8 cellular contexts compared by ENCODE assay signal in the genomic region with DNA sequence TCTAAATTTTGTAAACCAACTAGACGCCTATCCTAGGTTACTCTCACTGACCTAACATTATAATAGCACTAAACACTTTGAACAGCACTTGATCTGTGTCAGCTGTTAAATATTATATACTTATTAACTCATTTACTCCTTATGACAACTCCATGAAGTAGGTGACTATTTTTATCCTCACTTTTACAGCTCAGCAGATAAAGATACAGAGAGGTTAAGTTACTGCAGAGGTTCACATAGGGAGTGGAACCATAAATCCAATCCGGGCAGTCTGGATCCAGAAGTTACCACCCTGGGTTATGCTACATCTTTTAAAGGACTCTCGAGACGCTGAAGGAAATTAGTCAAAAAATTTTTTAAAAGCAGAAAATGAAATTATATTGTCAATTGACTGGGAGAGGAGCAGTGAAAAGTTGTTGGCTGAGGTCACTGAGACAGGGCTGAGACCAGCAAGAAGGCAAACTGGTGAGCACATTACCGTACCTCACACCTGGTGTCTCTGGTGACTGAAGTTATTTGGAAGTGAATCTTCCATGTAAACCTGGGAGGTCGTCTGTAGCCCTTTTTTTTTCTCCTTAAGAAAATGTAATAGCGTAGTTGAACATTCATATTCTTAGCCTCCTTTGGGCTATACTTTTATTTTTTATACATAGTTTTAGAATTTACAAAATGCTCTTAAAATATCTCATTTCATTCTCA. TPM values are rescaled to one million over a fixed set of nuclear protein-coding genes. Genes with fewer than 3 reads are reported as not detected.
DNase-seq lines count a peak whose midpoint lies in the region; ATAC-seq, FAIRE-seq and TF ChIP-seq lines count a peak whose summit lies in the region.

No MANE protein-coding gene starts in this region.

- POLR2A ChIA-PET in A549 (lab: Yijun Ruan, JAX) = interaction anchor here (1.9 kb wide), 1 partner anchor 9 kb away, joined by 23 read pairs; no protein-coding TSS in a partner anchor

- no peak for FAIRE-seq in A549 (lab: Jason Lieb, UNC)

- peak overlapping the region; percentile 83 for H3K9ac ChIP-seq in HUES6 (ENCODE audit: low read length)

- no peak for TF ChIP-seq RAD21 in A549 (conservative IDR thresholded peaks at IDR 0.05 in 1 of 2, IDR thresholded peaks at IDR 0.05 in 1 of 2)

- H3K4me1 ChIP-seq in A549 (peaks cover 10% of the 10 kb centered on the region; the same call in 2 of the 3 replicates), HUES6 (ENCODE audit: control insufficient read depth, insufficient read depth, low read length) (peaks cover 42% of the 10 kb centered on the region), mononuclear cell (ENCODE audit: insufficient read depth, low read length) (peaks cover 24% of the 10 kb centered on the region)

- no peak for TF ChIP-seq POLR2A in A549 (IDR thresholded peaks at IDR 0.05; ENCODE audit: low read length)

- H3K9me3 ChIP-seq in A549 (no peaks in the 10 kb centered on the region), HUES6 (ENCODE audit: control insufficient read depth, insufficient read depth, low read depth, low read length) (no peaks in the 10 kb centered on the region), mononuclear cell (ENCODE audit: low read depth, low read length) (no peaks in the 10 kb centered on the region)

- H3K36me3 ChIP-seq in HUES6 (ENCODE audit: control insufficient read depth, insufficient read depth, low read length) = peaks cover 14% of the 10 kb centered on the region

- DNase-seq in A549 (ENCODE audit: low read depth in 1 of 2, low spot score in 1 of 2) (no peak), cardiac fibroblast (ENCODE audit: low read depth in 2 of 2) (no peak), DMS 273 treated with DMSO at 0.1 percent for 48 hours (lab: John Stamatoyannopoulos, UW) (no peak), cerebellar nuclear complex (lab: John Stamatoyannopoulos, UW) (no peak)

- H3K27me3 ChIP-seq in HUES6 (ENCODE audit: control insufficient read depth, insufficient read depth, low read length) = no peaks in the 10 kb centered on the region
- H3K27me3 ChIP-seq in mononuclear cell (ENCODE audit: insufficient read depth, low read length) = no peaks in the 10 kb centered on the region

- TF ChIP-seq EP300 in A549 (IDR thresholded peaks at IDR 0.05) = no peak

- peak overlapping the region; percentile 92 for H3K4me3 ChIP-seq in A549
- peak overlapping the region; percentile 87 for H3K4me3 ChIP-seq in HUES6 (ENCODE audit: low read depth, low read length)
- H3K4me3 ChIP-seq in cardiac fibroblast (replicated peaks in 1 of 2; ENCODE audit: low read depth in 2 of 2, low read length in 2 of 2) = peak overlapping the region; percentile 77 to 91
- H3K4me3 ChIP-seq in mononuclear cell (ENCODE audit: low read length) = peak overlapping the region; percentile 73

- TF ChIP-seq CTCF in A549 (IDR thresholded peaks at IDR 0.05) (no peak), cardiac fibroblast (IDR thresholded peaks at IDR 0.05; ENCODE audit: low read depth, low read length) (no peak)

- H3K4me2 ChIP-seq in A549 = peak overlapping the region; percentile 96

- CTCF ChIA-PET in A549 (lab: Yijun Ruan, JAX) = interaction anchor here (0.7 to 1.0 kb wide), 3 partner anchors 120 to 660 kb away, joined by 3 to 4 read pairs (median 3); partner anchors contain the start of gene A2ML1

- ATAC-seq in A549 (no peak), GM21381 (IDR thresholded peaks at IDR 0.05; ENCODE audit: unreplicated experiment) (no peak), GM18520 (IDR thresholded peaks at IDR 0.05; ENCODE audit: unreplicated experiment) (no peak)

- H3K27ac ChIP-seq in A549 (peak overlapping the region; percentile 89 to 96), HUES6 (ENCODE audit: low read depth, low read length) (peak overlapping the region; percentile 73; the same call in 1 of the 2 replicates)

- WGBS in A549 (ENCODE audit: missing lambda C conversion rate) = 62% methylated on average over 7 of the region's 7 CpGs

TF ChIP-seq in A549, 52 proteins besides CTCF, POLR2A, EP300 and RAD21:
- no peak for TF ChIP-seq NPAS2 (CRISPR knock-in tag; IDR thresholded peaks at IDR 0.05; ENCODE audit: borderline replicate concordance)
- TF ChIP-seq USF2 (IDR thresholded peaks at IDR 0.05) = no peak
- no peak for TF ChIP-seq EHMT2 (IDR thresholded peaks at IDR 0.05; ENCODE audit: low read depth)
- TF ChIP-seq CEBPB (IDR thresholded peaks at IDR 0.05) = no peak
- no peak for TF ChIP-seq HEYL (CRISPR knock-in tag; IDR thresholded peaks at IDR 0.05)
- no peak for TF ChIP-seq RNF2 (IDR thresholded peaks at IDR 0.05; ENCODE audit: borderline replicate concordance, low read depth)
- no peak for TF ChIP-seq NR3C1 (IDR thresholded peaks at IDR 0.05)
- no peak for TF ChIP-seq REST (IDR thresholded peaks at IDR 0.05)
- TF ChIP-seq RCOR1 (IDR thresholded peaks at IDR 0.05; ENCODE audit: low read depth, low read length) = no peak
- TF ChIP-seq CHD2 (IDR thresholded peaks at IDR 0.05; ENCODE audit: low read length, partially characterized antibody) = no peak
- no peak for TF ChIP-seq TFCP2L1 (CRISPR knock-in tag; IDR thresholded peaks at IDR 0.05)

RNA-seq across cellular contexts. Expression of gene RIMKLB, which starts 1.2 kb away (rescaled TPM):
- polyA plus RNA-seq in A549 (2011; rRNA removed) (28.2 and 43.8 TPM in 2 replicates), A549 (2017; fragmentation: RNase III; extraction: RNeasy Plus Mini Kit Qiagen cat#74134 plus additional on column Dnase treatment) (20.8 to 24.8 TPM (median 21.0 TPM) in 3 replicates)
- 15.0 and 15.4 TPM in 2 replicates for polyA plus RNA-seq in A549 (2012; cell fraction: cytosol; rRNA removed)
- polyA plus RNA-seq in A549 (2012; cell fraction: nucleus; rRNA removed) = 21.9 and 35.6 TPM in 2 replicates
- polyA minus RNA-seq in A549 (2011; rRNA and poly(A)+ RNA removed) = 22.8 and 24.8 TPM in 2 replicates
- total RNA-seq in mononuclear cell = 8.3 TPM

RNA-seq across cellular contexts. Expression of gene MFAP5, which starts 33.9 kb away (rescaled TPM):
- polyA plus RNA-seq in A549 (2011; rRNA removed) (0.40 and 0.48 TPM in 2 replicates), A549 (2017; fragmentation: RNase III; extraction: RNeasy Plus Mini Kit Qiagen cat#74134 plus additional on column Dnase treatment) (0.15 to 0.41 TPM (median 0.40 TPM) in 3 replicates)
- 0.13 and 0.16 TPM in 2 replicates for polyA plus RNA-seq in A549 (2012; cell fraction: cytosol; rRNA removed)
- 0.07 and 0.28 TPM in 2 replicates for polyA plus RNA-seq in A549 (2012; cell fraction: nucleus; rRNA removed)
- not detected in 2 replicates for polyA minus RNA-seq in A549 (2011; rRNA and poly(A)+ RNA removed)
- not detected for total RNA-seq in mononuclear cell
